ENCODE assay signal across 1 cellular context in the genomic region with DNA sequence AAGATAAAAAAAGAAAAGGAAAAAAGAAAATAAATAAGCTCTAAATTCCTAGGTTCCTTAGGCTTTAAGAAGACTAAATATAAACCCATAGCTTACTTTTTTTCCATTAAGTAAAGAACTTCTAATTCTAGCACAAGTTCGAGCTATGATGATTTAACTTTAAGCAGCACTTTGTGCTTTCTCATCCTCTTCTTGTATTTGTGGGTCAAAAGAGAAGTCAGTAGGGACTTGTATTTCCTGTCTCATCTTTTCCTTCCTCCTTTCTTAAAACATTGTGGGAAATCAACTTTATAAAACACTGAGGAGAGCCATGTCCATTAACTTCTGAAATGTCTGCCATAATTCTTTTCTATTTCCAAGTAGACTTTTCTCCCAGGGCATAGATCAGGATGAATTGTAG.
TF ChIP-seq lines count a peak whose summit lies in the region.

No MANE protein-coding gene starts in this region.

TF ChIP-seq in SK-N-SH treated with all-trans-retinoic acid at 6 μM for 48 hours, 23 proteins besides CTCF, POLR2A, EP300 and RAD21 (continued from another document):
- TF ChIP-seq ZNF8 (CRISPR knock-in tag; IDR thresholded peaks at IDR 0.05) (no peak), SNAI2 (CRISPR knock-in tag; IDR thresholded peaks at IDR 0.05) (no peak), CREB5 (CRISPR knock-in tag; IDR thresholded peaks at IDR 0.05; ENCODE audit: low read depth) (no peak), ARNTL (CRISPR knock-in tag; IDR thresholded peaks at IDR 0.05; ENCODE audit: borderline replicate concordance, low read depth) (no peak), ZC3H10 (CRISPR knock-in tag; IDR thresholded peaks at IDR 0.05) (no peak), GLIS3 (CRISPR knock-in tag; IDR thresholded peaks at IDR 0.05) (no peak), TSHZ2 (CRISPR knock-in tag; IDR thresholded peaks at IDR 0.05) (no peak), ESRRG (CRISPR knock-in tag; IDR thresholded peaks at IDR 0.05) (no peak)
